1 cellular context compared by ENCODE assay signal in genomic region chr10:94397549-94398370, GRCh38.
TF ChIP-seq lines count a peak whose summit lies in the region.

No MANE protein-coding gene starts in this region.

TF ChIP-seq in SK-N-SH, 30 proteins besides CTCF, POLR2A, EP300 and RAD21 (continued from another document):
- TF ChIP-seq REST (IDR thresholded peaks at IDR 0.05; ENCODE audit: low read depth, low read length) = no peak
- no peak for TF ChIP-seq YY1 (IDR thresholded peaks at IDR 0.05; ENCODE audit: low read depth)
- no peak for TF ChIP-seq SIN3A (IDR thresholded peaks at IDR 0.05; ENCODE audit: borderline replicate concordance, low read depth, low read length)
- no peak for TF ChIP-seq ZBTB33 (IDR thresholded peaks at IDR 0.05; ENCODE audit: borderline replicate concordance, low read depth)
- TF ChIP-seq RXRA (IDR thresholded peaks at IDR 0.05; ENCODE audit: borderline replicate concordance, low read depth) = peak; percentile 12; the same call in 1 of the 2 replicates
- TF ChIP-seq TCF12 (IDR thresholded peaks at IDR 0.05) = peak; percentile 84
- TF ChIP-seq TEAD4 (IDR thresholded peaks at IDR 0.05; ENCODE audit: borderline replicate concordance, insufficient read depth) = peak; percentile 92
- no peak for TF ChIP-seq MXI1 (IDR thresholded peaks at IDR 0.05; ENCODE audit: low read depth, low read length)
- no peak for TF ChIP-seq GABPA (IDR thresholded peaks at IDR 0.05; ENCODE audit: low read depth)
- TF ChIP-seq FOXJ3 (CRISPR knock-in tag; IDR thresholded peaks at IDR 0.05) = no peak
- TF ChIP-seq IRF3 (IDR thresholded peaks at IDR 0.05; ENCODE audit: low read depth, low read length) = no peak
- TF ChIP-seq POLR2AphosphoS5 (IDR thresholded peaks at IDR 0.05; ENCODE audit: low read depth, low read length) = no peak
- no peak for TF ChIP-seq NRF1 (IDR thresholded peaks at IDR 0.05; ENCODE audit: low read depth, low read length)
- TF ChIP-seq FOSL2 (IDR thresholded peaks at IDR 0.05; ENCODE audit: borderline replicate concordance, low read depth) = peak; percentile 44; the same call in 1 of the 2 replicates
- peak; percentile 60; the same call in 1 of the 2 replicates for TF ChIP-seq JUND (IDR thresholded peaks at IDR 0.05)
- TF ChIP-seq FOXM1 (IDR thresholded peaks at IDR 0.05; ENCODE audit: low read depth) = no peak
